In the genomic region with DNA sequence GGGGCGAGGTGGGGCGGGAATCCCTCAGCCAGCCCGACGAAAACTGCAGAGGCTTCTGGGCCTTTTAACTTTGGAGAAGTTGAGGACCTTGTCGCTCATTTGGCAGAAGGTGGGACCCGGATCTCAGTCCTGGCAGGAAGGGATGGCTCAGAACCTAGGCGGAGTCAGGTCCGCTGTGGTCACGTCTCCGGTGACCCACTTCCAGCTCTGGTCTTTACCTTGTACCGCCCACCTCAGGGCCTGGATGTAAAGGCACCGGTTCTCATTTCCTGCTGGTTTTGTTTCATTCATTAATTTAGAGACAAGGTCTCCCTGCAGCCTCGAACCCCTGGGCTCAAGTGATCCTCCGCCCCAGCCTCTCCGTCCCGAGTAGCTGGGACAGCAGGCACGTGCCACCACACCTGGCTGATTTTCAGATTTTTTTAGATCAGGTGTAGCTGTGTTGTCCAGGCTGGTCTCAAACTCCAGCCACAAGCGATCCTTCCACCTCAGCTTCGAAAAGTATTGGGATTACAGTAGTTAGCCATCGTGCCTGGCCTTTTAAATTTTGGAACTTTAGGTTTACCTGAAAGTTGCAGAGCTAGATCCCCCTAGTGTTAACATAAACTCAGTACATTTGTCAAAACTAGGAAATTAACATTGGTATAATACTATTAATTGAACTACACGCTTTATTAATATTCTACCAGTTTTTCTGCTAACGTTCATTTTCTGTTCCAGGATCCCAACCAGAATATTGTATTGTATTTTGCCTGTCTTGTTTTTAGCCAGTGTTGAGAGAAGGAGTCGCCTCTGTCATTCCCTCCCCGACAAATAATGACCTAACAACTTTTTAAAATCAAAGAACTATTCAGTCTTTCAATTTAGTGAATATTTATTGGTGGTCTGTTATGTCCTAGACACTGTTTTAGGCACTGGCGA, we compare ENCODE assay signal across 8 cellular contexts. TPM values are rescaled to one million over a fixed set of nuclear protein-coding genes. Genes with fewer than 3 reads are reported as not detected.
DNase-seq lines count a peak whose midpoint lies in the region; TF ChIP-seq lines count a peak whose summit lies in the region.

No MANE protein-coding gene starts in this region.

- H2AFZ ChIP-seq in H9 (ENCODE audit: low read length): no peak overlapping the region

- peaks cover 7% of the 10 kb centered on the region for H3K23me2 ChIP-seq in H9 (ENCODE audit: insufficient read length, low read depth, low read length, poor library complexity, severe bottlenecking)

- H4K8ac ChIP-seq in H9 (replicated peaks; ENCODE audit: insufficient read length, low read depth, low read length): no peak overlapping the region

- no peak overlapping the region for H3K4ac ChIP-seq in H9 (ENCODE audit: low read depth, low read length)

- no peaks in the 10 kb centered on the region for H4K20me1 ChIP-seq in H9 (ENCODE audit: control insufficient read depth, insufficient read depth, insufficient read length)

- peak overlapping the region; percentile 81 to 91 for H3K4me3 Mint-ChIP-seq in H9
- peak overlapping the region; percentile 92 for H3K4me3 Mint-ChIP-seq in T-helper 2 cell treated with Interferon-gamma antibody and Interleukin-4, amounts not matched to agents 5 μg/mL and 100 μg/mL, for 36 hours

- H2BK5ac ChIP-seq in H9 (ENCODE audit: insufficient read length, low read length): no peak overlapping the region

- no CpG with 5 or more reads among the region's 25 CpGs for WGBS in H9 (ENCODE audit: extremely low coverage, insufficient read length, low lambda C conversion rate)

- H2AK5ac ChIP-seq in H9 (ENCODE audit: insufficient read length, low read length): no peak overlapping the region

- TF ChIP-seq CTCF in GM12864 (IDR thresholded peaks at IDR 0.05; ENCODE audit: low read depth, low read length, missing control alignments) (peak; percentile 48), H9 (conservative IDR thresholded peaks at IDR 0.05) (peak; percentile 61), LNCaP clone FGC (IDR thresholded peaks at IDR 0.05; ENCODE audit: control insufficient read depth, extremely low read depth, insufficient read depth) (peak; percentile 56), cardiac fibroblast (IDR thresholded peaks at IDR 0.05; ENCODE audit: low read depth, low read length) (peak; percentile 52)

- peak overlapping the region; percentile 71; the same call in 1 of the 2 replicates for H3K14ac ChIP-seq in H9 (ENCODE audit: insufficient read depth, low read length)

- H3K27me3 ChIP-seq in H9 (ENCODE audit: insufficient read depth, low read length): no peaks in the 10 kb centered on the region

- H3K27ac Mint-ChIP-seq in H9: peak overlapping the region; percentile 90 to 99 (median 97)
- peak overlapping the region; percentile 99 for H3K27ac Mint-ChIP-seq in T-helper 2 cell treated with Interferon-gamma antibody and Interleukin-4, amounts not matched to agents 5 μg/mL and 100 μg/mL, for 36 hours

- no peak overlapping the region for H2BK120ac ChIP-seq in H9 (ENCODE audit: low read depth, low read length, poor library complexity, severe bottlenecking)

- peaks cover 1 to 20% (median 6%) of the 10 kb centered on the region in 3 experiments; a peak in 5 of 7 replicates for H3K36me3 Mint-ChIP-seq in H9 (ENCODE audit: insufficient read depth in 1 of 3, low read depth in 3 of 3)
- H3K36me3 Mint-ChIP-seq in T-helper 2 cell treated with Interferon-gamma antibody and Interleukin-4, amounts not matched to agents 5 μg/mL and 100 μg/mL, for 36 hours (ENCODE audit: low read depth): peaks cover 5% of the 10 kb centered on the region

- no peaks in the 10 kb centered on the region for H3K79me1 ChIP-seq in H9 (ENCODE audit: insufficient read depth, low read depth, low read length, poor library complexity, severe bottlenecking)

- peaks cover 15 to 19% of the 10 kb centered on the region in 2 experiments for H3K4me1 Mint-ChIP-seq in H9
- H3K4me1 Mint-ChIP-seq in T-helper 2 cell treated with Interferon-gamma antibody and Interleukin-4, amounts not matched to agents 5 μg/mL and 100 μg/mL, for 36 hours (ENCODE audit: low read depth): peaks cover 27% of the 10 kb centered on the region

- H3K27me3 Mint-ChIP-seq in H9 (ENCODE audit: low read depth): no peaks in the 10 kb centered on the region
- no peaks in the 10 kb centered on the region for H3K27me3 Mint-ChIP-seq in T-helper 2 cell treated with Interferon-gamma antibody and Interleukin-4, amounts not matched to agents 5 μg/mL and 100 μg/mL, for 36 hours (ENCODE audit: low read depth)

- peak overlapping the region; percentile 21 for H3K9ac ChIP-seq in H9 (ENCODE audit: extremely low read depth, insufficient read length, low read length)

- H3K27ac ChIP-seq in H9 (ENCODE audit: insufficient read length, low read depth, low read length): peak overlapping the region; percentile 24

- peak overlapping the region; percentile 94 for H3K18ac ChIP-seq in H9 (ENCODE audit: insufficient read length, low read depth, low read length)

- H4K5ac ChIP-seq in H9 (ENCODE audit: insufficient read length, low read depth, low read length): no peak overlapping the region

- peak overlapping the region; percentile 74 for H3K4me3 ChIP-seq in GM12864 (ENCODE audit: low read depth, low read length)
- H3K4me3 ChIP-seq in LNCaP clone FGC (ENCODE audit: low read depth, low read length): peak overlapping the region; percentile 78
- H3K4me3 ChIP-seq in cardiac fibroblast (replicated peaks in 1 of 2; ENCODE audit: low read depth in 2 of 2, low read length in 2 of 2): peak overlapping the region; percentile 72 to 73

- H3K79me2 ChIP-seq in H9 (ENCODE audit: insufficient read depth, low read length): no peaks in the 10 kb centered on the region; the same call in 1 of the 2 replicates

- H3T11ph ChIP-seq in H9 (ENCODE audit: low read length): no peak overlapping the region

- no peak overlapping the region for H2BK20ac ChIP-seq in H9 (ENCODE audit: low read depth, low read length, poor library complexity, severe bottlenecking)

- no peak overlapping the region for H3K56ac ChIP-seq in H9 (ENCODE audit: insufficient read length, low read depth, low read length)

- DNase-seq in GM12864 (ENCODE audit: low read depth) (peak; percentile 57), H9 (peak; percentile 86), LNCaP clone FGC (ENCODE audit: low read depth) (no peak), cardiac fibroblast (ENCODE audit: low read depth in 2 of 2) (peak; percentile 59 to 64), kidney glomerular epithelial cell (lab: John Stamatoyannopoulos, UW) (peak; percentile 53), NCI-H1436 treated with DMSO at 0.1 percent for 48 hours (lab: John Stamatoyannopoulos, UW) (no peak)
- DNase-seq in T-helper 2 cell treated with Interferon-gamma antibody and Interleukin-4, amounts not matched to agents 5 μg/mL and 100 μg/mL, for 36 hours (ENCODE audit: low spot score): peak; percentile 67
- peak; percentile 45 to 50 for DNase-seq in stimulated activated CD4-positive, alpha-beta T cell treated with anti-CD3 and anti-CD28 coated beads, Interleukin-2, amount 100 ng/mL, for 48 hours

- no peaks in the 10 kb centered on the region for H3K9me3 ChIP-seq in H9 (ENCODE audit: control insufficient read depth, low read depth, low read length)

- H3K23ac ChIP-seq in H9 (ENCODE audit: insufficient read length, low read depth, low read length): no peak overlapping the region

- H2BK15ac ChIP-seq in H9 (ENCODE audit: low read depth, low read length): no peak overlapping the region

- H3K4me2 ChIP-seq in H9 (ENCODE audit: insufficient read depth, insufficient read length, low read length): peak overlapping the region; percentile 72

- no peaks in the 10 kb centered on the region for H3K4me1 ChIP-seq in H9 (ENCODE audit: insufficient read depth, low read length)

- H3K9me3 Mint-ChIP-seq in H9: peaks cover 0 to 3% of the 10 kb centered on the region in 2 experiments; a peak in 1 of 5 replicates
- no peaks in the 10 kb centered on the region for H3K9me3 Mint-ChIP-seq in T-helper 2 cell treated with Interferon-gamma antibody and Interleukin-4, amounts not matched to agents 5 μg/mL and 100 μg/mL, for 36 hours

- H4K91ac ChIP-seq in H9 (ENCODE audit: insufficient read length, low read depth, low read length): no peak overlapping the region

- no peak overlapping the region for H2BK12ac ChIP-seq in H9 (ENCODE audit: insufficient read length, low read depth, low read length)

RNA-seq across cellular contexts. Expression of gene POLI, which starts 0.9 kb away (rescaled TPM):
- 44.1 and 45.0 TPM in 2 replicates for total RNA-seq in H9 (2021)

RNA-seq across cellular contexts. Expression of gene MBD2, which starts 45.7 kb away (rescaled TPM):
- total RNA-seq in H9 (2021): 29.9 and 34.0 TPM in 2 replicates

Comparison
In these comparisons a context has a peak if more than half of its experiments do, and no peak if none do; other contexts are left out.
1. DNase-seq: peak in GM12864 (single experiment), H9 (single experiment), T-helper 2 cell treated with Interferon-gamma antibody and Interleukin-4, amounts not matched to agents 5 μg/mL and 100 μg/mL, for 36 hours (single experiment), cardiac fibroblast (2 of 2), kidney glomerular epithelial cell (single experiment) and stimulated activated CD4-positive, alpha-beta T cell treated with anti-CD3 and anti-CD28 coated beads, Interleukin-2, amount 100 ng/mL, for 48 hours (2 of 2); none in LNCaP clone FGC (single experiment) and NCI-H1436 treated with DMSO at 0.1 percent for 48 hours (single experiment).
2. Peak in every context shown above with its lines, with median percentiles within 50 percentile points of each other: H3K4me3 ChIP-seq and CTCF ChIP-seq.